In the genomic region with DNA sequence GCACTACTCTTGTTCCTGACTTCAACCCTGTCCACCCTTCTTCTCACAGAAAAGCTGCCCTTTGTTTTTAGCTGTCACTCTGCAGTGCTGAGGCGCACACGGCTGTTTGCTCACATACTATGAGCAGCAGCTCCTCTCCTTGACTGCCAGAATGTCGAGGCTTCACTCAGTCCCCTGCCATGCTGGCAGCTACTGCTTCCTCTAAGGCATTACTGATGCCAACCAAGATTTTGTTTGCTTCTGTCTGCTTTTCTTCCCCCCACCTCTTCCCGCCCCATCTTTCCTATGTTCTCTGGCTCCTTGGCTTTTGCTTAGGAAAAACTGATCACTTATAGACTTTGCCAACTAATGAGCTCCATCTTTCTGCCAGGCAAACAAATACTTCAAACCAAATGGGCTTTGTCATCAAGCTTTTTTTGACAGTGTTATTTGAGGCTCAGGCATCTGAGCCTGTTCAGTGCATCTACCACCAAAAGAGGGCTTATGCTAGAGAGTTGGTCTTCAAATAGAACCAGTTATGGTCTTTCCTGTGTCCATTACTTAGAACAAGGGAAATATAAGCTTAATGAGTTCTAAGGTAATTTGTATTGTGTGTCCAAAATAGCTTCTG, we compare ENCODE assay signal across 17 cellular contexts.
"Had no signal": no experiment of that assay in that cellular context is flagged by ENCODE, and none has a peak within 500 bp of the region (broad histone marks: within the 10 kb centered on the region; RNA-seq: fewer than 3 reads in every experiment).

No MANE protein-coding gene starts in this region.

- H3K36me3 ChIP-seq: adrenal gland, heart left ventricle, stomach, thyroid gland, uterus had no signal

- H3K27ac Mint-ChIP-seq: activated CD4-positive, alpha-beta T cell treated with anti-CD3 and anti-CD28 coated beads, Interleukin-2, amount 10 ng/mL, durations not matched to agents 7 days and 5 days; memory B cell; natural killer cell treated with Interleukin-12 subunit alpha and Interleukin-12 subunit beta and Interleukin-15 and Interleukin-18, amount 100 ng/mL, for 72 hours; T-helper 1 cell treated with Interleukin-12 subunit alpha and Interleukin-12 subunit beta and Interleukin-4 antibody, amounts not matched to agents 30 μg/mL and 1 μg/mL, for 36 hours; WTC11 had no signal

- H3K27ac ChIP-seq: adrenal gland, heart left ventricle, skin epidermis, stomach, thyroid gland, uterus had no signal

- H3K9me3 ChIP-seq: adrenal gland, heart left ventricle, stomach, thyroid gland, uterus had no signal

- ATAC-seq: esophagus mucosa; left lobe of liver; natural killer cell treated with Interleukin-12 subunit alpha and Interleukin-12 subunit beta and Interleukin-15 and Interleukin-18, amount 100 ng/mL, for 72 hours; WTC11 had no signal

- H3K4me3 ChIP-seq: adrenal gland, heart left ventricle, skin epidermis, stomach, thyroid gland, uterus had no signal

- H3K36me3 Mint-ChIP-seq: memory B cell; natural killer cell treated with Interleukin-12 subunit alpha and Interleukin-12 subunit beta and Interleukin-15 and Interleukin-18, amount 100 ng/mL, for 72 hours; WTC11 had no signal

- H3K4me1 ChIP-seq: adrenal gland, uterus had no signal

- H3K4me1 Mint-ChIP-seq: activated CD4-positive, alpha-beta T cell treated with anti-CD3 and anti-CD28 coated beads, Interleukin-2, amount 10 ng/mL, durations not matched to agents 7 days and 5 days; memory B cell; WTC11 had no signal

- H3K4me3 Mint-ChIP-seq: activated CD4-positive, alpha-beta T cell treated with anti-CD3 and anti-CD28 coated beads, Interleukin-2, amount 10 ng/mL, durations not matched to agents 7 days and 5 days; central memory CD8-positive, alpha-beta T cell; memory B cell; natural killer cell treated with Interleukin-12 subunit alpha and Interleukin-12 subunit beta and Interleukin-15 and Interleukin-18, amount 100 ng/mL, for 72 hours; T-helper 1 cell treated with Interleukin-12 subunit alpha and Interleukin-12 subunit beta and Interleukin-4 antibody, amounts not matched to agents 30 μg/mL and 1 μg/mL, for 36 hours; WTC11 had no signal

- DNase-seq: activated CD4-positive, alpha-beta T cell treated with anti-CD3 and anti-CD28 coated beads, Interleukin-2, amount 10 ng/mL, durations not matched to agents 7 days and 5 days; activated naive CD4-positive, alpha-beta T cell treated with anti-CD3 and anti-CD28 coated beads, Interleukin-2, amount 50 U/mL, for 16 hours; adrenal gland; foreskin melanocyte; heart left ventricle; stimulated activated CD4-positive, alpha-beta T cell treated with anti-CD3 and anti-CD28 coated beads, Interleukin-4, amount 100 ng/mL, for 4 hours; stomach; thyroid gland; uterus had no signal

- H3K27me3 ChIP-seq: adrenal gland, heart left ventricle, stomach, thyroid gland, uterus had no signal

- H3K9me3 Mint-ChIP-seq: activated CD4-positive, alpha-beta T cell treated with anti-CD3 and anti-CD28 coated beads, Interleukin-2, amount 10 ng/mL, durations not matched to agents 7 days and 5 days; central memory CD8-positive, alpha-beta T cell; memory B cell; natural killer cell treated with Interleukin-12 subunit alpha and Interleukin-12 subunit beta and Interleukin-15 and Interleukin-18, amount 100 ng/mL, for 72 hours; T-helper 1 cell treated with Interleukin-12 subunit alpha and Interleukin-12 subunit beta and Interleukin-4 antibody, amounts not matched to agents 30 μg/mL and 1 μg/mL, for 36 hours; WTC11 had no signal
